In genomic region chr21:45570826-45571601, GRCh38 we compare ENCODE assay signal across 19 cellular contexts. TPM values are rescaled to one million over a fixed set of nuclear protein-coding genes. Genes with fewer than 3 reads are reported as not detected.
DNase-seq lines count a peak whose midpoint lies in the region; ATAC-seq and TF ChIP-seq lines count a peak whose summit lies in the region.
"Had no signal": no experiment of that assay in that cellular context is flagged by ENCODE, and none has a peak within 500 bp of the region (broad histone marks: within the 10 kb centered on the region; RNA-seq: fewer than 3 reads in every experiment).

No MANE protein-coding gene starts in this region.

- H3K27ac ChIP-seq in brain microvascular endothelial cell (no peak overlapping the region), lower lobe of right lung (no peak overlapping the region)
- H3K27ac ChIP-seq: A549, ascending aorta, KMS-11, tibial artery had no signal

- TF ChIP-seq CTCF in brain microvascular endothelial cell (IDR thresholded peaks at IDR 0.05; ENCODE audit: low read depth, low read length, missing control alignments) (no peak), lower lobe of right lung (IDR thresholded peaks at IDR 0.05) (no peak)

- peak; percentile 32 for DNase-seq in activated CD8-positive, alpha-beta memory T cell treated with anti-CD3 and anti-CD28 coated beads for 24 hours
- no peak for DNase-seq in activated CD8-positive, alpha-beta memory T cell treated with anti-CD3 and anti-CD28 coated beads, Interleukin-2, amount 10 ng/mL, durations not matched to agents 7 days and 5 days
- DNase-seq in brain microvascular endothelial cell (peak; percentile 70), lower lobe of right lung (peak; percentile 16), ureter (ENCODE audit: low spot score) (peak; percentile 43), KG1 (lab: John Stamatoyannopoulos, UW) (no peak)
- DNase-seq: activated CD4-positive, alpha-beta T cell treated with anti-CD3 and anti-CD28 coated beads for 48 hours; DMS 273 treated with DMSO at 0.1 percent for 48 hours; effector CD8-positive, alpha-beta T cell; NCI-H2029 had no signal

- H3K9me3 Mint-ChIP-seq in activated CD8-positive, alpha-beta memory T cell treated with anti-CD3 and anti-CD28 coated beads, Interleukin-2, amount 10 ng/mL, durations not matched to agents 7 days and 5 days (ENCODE audit: low read depth) = no peaks in the 10 kb centered on the region
- H3K9me3 Mint-ChIP-seq: neural crest cell had no signal

- intact Hi-C loops in lower lobe of right lung (cut with DNase I) = no loop called here

- H3K27me3 ChIP-seq in brain microvascular endothelial cell (replicated peaks) (no peaks in the 10 kb centered on the region), lower lobe of right lung (ENCODE audit: low read depth) (no peaks in the 10 kb centered on the region)
- H3K27me3 ChIP-seq: ascending aorta had no signal

- CTCF ChIA-PET in activated CD8-positive, alpha-beta memory T cell treated with anti-CD3 and anti-CD28 coated beads, Interleukin-2, amount 10 ng/mL, durations not matched to agents 7 days and 5 days (lab: Charles Lee) = no interaction called here

- peaks cover 4% of the 10 kb centered on the region for H3K4me1 ChIP-seq in lower lobe of right lung
- H3K4me1 ChIP-seq: A549, ascending aorta, tibial artery had no signal

- in situ Hi-C loops in brain microvascular endothelial cell (cut with HindIII; ENCODE audit: low pct_ligation_motif_present, low sequenced_read_pairs) = no loop called here

- H3K9me3 ChIP-seq in lower lobe of right lung = no peaks in the 10 kb centered on the region
- H3K9me3 ChIP-seq: A549, ascending aorta, tibial artery had no signal

- no peaks in the 10 kb centered on the region for H3K36me3 ChIP-seq in brain microvascular endothelial cell (replicated peaks)
- no peaks in the 10 kb centered on the region for H3K36me3 ChIP-seq in lower lobe of right lung
- H3K36me3 ChIP-seq: ascending aorta, tibial artery had no signal

- H3K36me3 Mint-ChIP-seq in activated CD8-positive, alpha-beta memory T cell treated with anti-CD3 and anti-CD28 coated beads, Interleukin-2, amount 10 ng/mL, durations not matched to agents 7 days and 5 days = no peaks in the 10 kb centered on the region

- no peak overlapping the region for H3K27ac Mint-ChIP-seq in activated CD8-positive, alpha-beta memory T cell treated with anti-CD3 and anti-CD28 coated beads, Interleukin-2, amount 10 ng/mL, durations not matched to agents 7 days and 5 days

- no peak overlapping the region for H3K4me3 Mint-ChIP-seq in activated CD8-positive, alpha-beta memory T cell treated with anti-CD3 and anti-CD28 coated beads, Interleukin-2, amount 10 ng/mL, durations not matched to agents 7 days and 5 days
- H3K4me3 Mint-ChIP-seq: neural crest cell had no signal

- no peak for ATAC-seq in activated CD8-positive, alpha-beta memory T cell treated with anti-CD3 and anti-CD28 coated beads, Interleukin-2, amount 10 ng/mL, durations not matched to agents 7 days and 5 days
- ATAC-seq in lower lobe of right lung (no peak), GM21515 (IDR thresholded peaks at IDR 0.05; ENCODE audit: unreplicated experiment) (no peak), HG03571 (IDR thresholded peaks at IDR 0.05; ENCODE audit: unreplicated experiment) (no peak)
- ATAC-seq: A549, left lobe of liver had no signal

- H3K4me3 ChIP-seq in brain microvascular endothelial cell (ENCODE audit: low read depth, low read length) (no peak overlapping the region), lower lobe of right lung (no peak overlapping the region)
- H3K4me3 ChIP-seq: A549, ascending aorta, skin epidermis, tibial artery had no signal

- peaks cover 23% of the 10 kb centered on the region for H3K27me3 Mint-ChIP-seq in activated CD8-positive, alpha-beta memory T cell treated with anti-CD3 and anti-CD28 coated beads, Interleukin-2, amount 10 ng/mL, durations not matched to agents 7 days and 5 days

- peaks cover 8% of the 10 kb centered on the region for H3K4me1 Mint-ChIP-seq in activated CD8-positive, alpha-beta memory T cell treated with anti-CD3 and anti-CD28 coated beads, Interleukin-2, amount 10 ng/mL, durations not matched to agents 7 days and 5 days

RNA-seq across cellular contexts. Expression of gene SLC19A1, which starts 28.8 kb away (rescaled TPM):
- total RNA-seq in activated CD8-positive, alpha-beta memory T cell treated with anti-CD3 and anti-CD28 coated beads, Interleukin-2, amount 10 ng/mL, durations not matched to agents 7 days and 5 days = 10 to 100 TPM; 53.2 to 60.2 TPM
- total RNA-seq in lower lobe of right lung (50.7 TPM), ureter (23.0 TPM)

Comparison
In these comparisons a context has a peak if more than half of its experiments do, and no peak if none do; other contexts are left out.
1. DNase-seq: peak in activated CD8-positive, alpha-beta memory T cell treated with anti-CD3 and anti-CD28 coated beads for 24 hours (single experiment), brain microvascular endothelial cell (single experiment), lower lobe of right lung (single experiment) and ureter (single experiment); none in activated CD8-positive, alpha-beta memory T cell treated with anti-CD3 and anti-CD28 coated beads, Interleukin-2, amount 10 ng/mL, durations not matched to agents 7 days and 5 days (single experiment) and KG1 (single experiment).